In the genomic region with DNA sequence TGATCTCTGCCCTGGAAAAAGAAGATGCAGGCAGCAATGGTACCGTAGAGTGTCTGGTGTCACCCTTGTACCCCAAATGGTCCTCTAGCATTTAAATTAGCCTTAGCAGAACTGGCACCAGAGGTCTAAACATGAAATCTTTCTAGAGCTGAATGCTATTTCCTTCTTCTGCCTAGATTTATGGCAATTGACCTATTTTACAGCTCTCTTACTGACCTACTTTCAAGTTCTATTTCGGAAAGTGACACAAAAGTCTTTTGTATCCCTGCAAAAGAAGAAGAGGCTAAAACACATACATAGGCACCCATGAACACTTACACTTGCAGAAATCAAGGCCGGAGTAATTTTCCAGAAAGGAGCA, we compare ENCODE assay signal across 1 cellular context.
TF ChIP-seq lines count a peak whose summit lies in the region.

No MANE protein-coding gene starts in this region.

TF ChIP-seq in HEK293, 187 proteins besides CTCF, POLR2A, EP300 and RAD21 (continued from another document):
- TF ChIP-seq, protein P1, sequence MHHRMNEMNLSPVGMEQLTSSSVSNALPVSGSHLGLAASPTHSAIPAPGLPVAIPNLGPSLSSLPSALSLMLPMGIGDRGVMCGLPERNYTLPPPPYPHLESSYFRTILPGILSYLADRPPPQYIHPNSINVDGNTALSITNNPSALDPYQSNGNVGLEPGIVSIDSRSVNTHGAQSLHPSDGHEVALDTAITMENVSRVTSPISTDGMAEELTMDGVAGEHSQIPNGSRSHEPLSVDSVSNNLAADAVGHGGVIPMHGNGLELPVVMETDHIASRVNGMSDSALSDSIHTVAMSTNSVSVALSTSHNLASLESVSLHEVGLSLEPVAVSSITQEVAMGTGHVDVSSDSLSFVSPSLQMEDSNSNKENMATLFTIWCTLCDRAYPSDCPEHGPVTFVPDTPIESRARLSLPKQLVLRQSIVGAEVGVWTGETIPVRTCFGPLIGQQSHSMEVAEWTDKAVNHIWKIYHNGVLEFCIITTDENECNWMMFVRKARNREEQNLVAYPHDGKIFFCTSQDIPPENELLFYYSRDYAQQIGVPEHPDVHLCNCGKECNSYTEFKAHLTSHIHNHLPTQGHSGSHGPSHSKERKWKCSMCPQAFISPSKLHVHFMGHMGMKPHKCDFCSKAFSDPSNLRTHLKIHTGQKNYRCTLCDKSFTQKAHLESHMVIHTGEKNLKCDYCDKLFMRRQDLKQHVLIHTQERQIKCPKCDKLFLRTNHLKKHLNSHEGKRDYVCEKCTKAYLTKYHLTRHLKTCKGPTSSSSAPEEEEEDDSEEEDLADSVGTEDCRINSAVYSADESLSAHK (tag by site-specific recombination; IDR thresholded peaks at IDR 0.05): no peak
- TF ChIP-seq ZNF639 (tag by site-specific recombination; IDR thresholded peaks at IDR 0.05) (no peak), ZNF157 (tag by site-specific recombination; IDR thresholded peaks at IDR 0.05) (no peak), ZNF292 (tag by site-specific recombination; IDR thresholded peaks at IDR 0.05; ENCODE audit: borderline replicate concordance, low read depth) (no peak), SP2 (tag by site-specific recombination; IDR thresholded peaks at IDR 0.05) (no peak), ZBTB17 (tag by site-specific recombination; IDR thresholded peaks at IDR 0.05) (no peak), PRDM10 (tag by site-specific recombination; IDR thresholded peaks at IDR 0.05) (0 out of 2 replicates have a peak, but pooled peaks have one; percentile 7), KLF7 (tag by site-specific recombination; IDR thresholded peaks at IDR 0.05; ENCODE audit: borderline replicate concordance) (no peak), IKZF3 (tag by site-specific recombination; IDR thresholded peaks at IDR 0.05) (no peak), ZNF132 (tag by site-specific recombination; IDR thresholded peaks at IDR 0.05; ENCODE audit: borderline replicate concordance) (no peak), ZNF692 (tag by site-specific recombination; IDR thresholded peaks at IDR 0.05) (no peak), ZNF202 (tag by site-specific recombination; IDR thresholded peaks at IDR 0.05; ENCODE audit: borderline replicate concordance) (no peak), AEBP2 (tag by site-specific recombination; IDR thresholded peaks at IDR 0.05; ENCODE audit: borderline replicate concordance) (no peak), ZBTB7A (tag by site-specific recombination; IDR thresholded peaks at IDR 0.05; ENCODE audit: low read depth) (no peak), ZNF768 (tag by site-specific recombination; IDR thresholded peaks at IDR 0.05) (no peak), ZNF555 (tag by site-specific recombination; conservative IDR thresholded peaks at IDR 0.05) (no peak), ZNF335 (tag by site-specific recombination; conservative IDR thresholded peaks at IDR 0.05) (0 out of 2 replicates have a peak, but pooled peaks have one; percentile 0), MEIS1 (CRISPR knock-in tag; IDR thresholded peaks at IDR 0.05; ENCODE audit: borderline replicate concordance) (no peak)
